Comparison of ENCODE assay signal across 8 cellular contexts in genomic region chr3:138944842-138945645, GRCh38. TPM values are rescaled to one million over a fixed set of nuclear protein-coding genes. Genes with fewer than 3 reads are reported as not detected.
DNase-seq lines count a peak whose midpoint lies in the region; ATAC-seq and TF ChIP-seq lines count a peak whose summit lies in the region.

No MANE protein-coding gene starts in this region.

- peak overlapping the region; percentile 49 for H3K27ac Mint-ChIP-seq in activated CD4-positive, alpha-beta memory T cell treated with anti-CD3 and anti-CD28 coated beads for 36 hours
- no peak overlapping the region for H3K27ac Mint-ChIP-seq in glutamatergic neuron (ENCODE audit: unreplicated experiment)

- DNase-seq in DMS53 (lab: John Stamatoyannopoulos, UW): peak; percentile 62
- no peak for DNase-seq in DMS53 treated with DMSO at 0.1 percent for 48 hours (lab: John Stamatoyannopoulos, UW; ENCODE audit: unreplicated experiment)
- DNase-seq in activated CD4-positive, alpha-beta memory T cell treated with anti-CD3 and anti-CD28 coated beads for 36 hours: peak; percentile 38
- peak; percentile 58 for DNase-seq in glutamatergic neuron
- DNase-seq in effector CD4-positive, alpha-beta T cell: no peak
- no peak for DNase-seq in hypothalamus (lab: John Stamatoyannopoulos, UW)

- peaks cover 90 to 96% (median 91%) of the 10 kb centered on the region in 3 donors for H3K27me3 ChIP-seq in skeletal muscle tissue (ENCODE audit: control insufficient read depth in 3 of 3, insufficient read depth in 3 of 3, low read length in 3 of 3)

- H3K36me3 Mint-ChIP-seq in activated CD4-positive, alpha-beta memory T cell treated with anti-CD3 and anti-CD28 coated beads for 36 hours: no peaks in the 10 kb centered on the region
- H3K36me3 Mint-ChIP-seq in glutamatergic neuron (ENCODE audit: unreplicated experiment): peaks cover 3% of the 10 kb centered on the region

- H3K4me1 Mint-ChIP-seq in activated CD4-positive, alpha-beta memory T cell treated with anti-CD3 and anti-CD28 coated beads for 36 hours (ENCODE audit: low read depth): peaks cover 34% of the 10 kb centered on the region
- peaks cover 2% of the 10 kb centered on the region for H3K4me1 Mint-ChIP-seq in glutamatergic neuron (ENCODE audit: low read depth, unreplicated experiment)

- no peak for TF ChIP-seq CTCF in glutamatergic neuron (IDR thresholded peaks at IDR 0.05; ENCODE audit: partially characterized antibody, unreplicated experiment)

- H3K27me3 Mint-ChIP-seq in activated CD4-positive, alpha-beta memory T cell treated with anti-CD3 and anti-CD28 coated beads for 36 hours: peaks cover 80% of the 10 kb centered on the region
- peaks cover 38% of the 10 kb centered on the region for H3K27me3 Mint-ChIP-seq in glutamatergic neuron (ENCODE audit: unreplicated experiment)

- no peaks in the 10 kb centered on the region for H3K9me3 ChIP-seq in skeletal muscle tissue (ENCODE audit: control insufficient read depth in 3 of 3, low read length in 3 of 3)

- no peak for ATAC-seq in HG02763 (IDR thresholded peaks at IDR 0.05; ENCODE audit: unreplicated experiment)

- H3K27ac ChIP-seq in skeletal muscle tissue (ENCODE audit: low read depth, low read length): no peak overlapping the region

- H3K4me3 Mint-ChIP-seq in activated CD4-positive, alpha-beta memory T cell treated with anti-CD3 and anti-CD28 coated beads for 36 hours: peak overlapping the region; percentile 73
- H3K4me3 Mint-ChIP-seq in glutamatergic neuron (ENCODE audit: unreplicated experiment): peak overlapping the region; percentile 83

- CTCF ChIA-PET in activated CD4-positive, alpha-beta memory T cell treated with anti-CD3 and anti-CD28 coated beads for 36 hours (lab: Charles Lee): interaction anchor here (1.3 to 3.8 kb wide), 4 partner anchors 9 to 30 kb away, joined by 3 to 23 read pairs (median 7); no protein-coding TSS in a partner anchor

- peak overlapping the region in 2 of 3 donors; percentile 36 to 49 for H3K4me3 ChIP-seq in skeletal muscle tissue (ENCODE audit: low read length in 3 of 3)

- no peak overlapping the region for H3K9ac ChIP-seq in skeletal muscle tissue (ENCODE audit: low read depth in 1 of 3, low read length in 3 of 3)

- intact Hi-C loops in activated CD4-positive, alpha-beta memory T cell treated with anti-CD3 and anti-CD28 coated beads for 36 hours (cut with micrococcal nuclease): loop anchor here (5.0 kb wide), 2 partner anchors 167 to 1178 kb away; no protein-coding TSS in a partner anchor

- peaks cover 12 to 20% (median 14%) of the 10 kb centered on the region in 3 donors for H3K4me1 ChIP-seq in skeletal muscle tissue (ENCODE audit: control insufficient read depth in 3 of 3, insufficient read depth in 3 of 3, low read length in 3 of 3)

- no peaks in the 10 kb centered on the region for H3K36me3 ChIP-seq in skeletal muscle tissue (ENCODE audit: control insufficient read depth in 3 of 3, insufficient read depth in 3 of 3, low read length in 3 of 3)

- POLR2A ChIA-PET in activated CD4-positive, alpha-beta memory T cell treated with anti-CD3 and anti-CD28 coated beads for 36 hours (lab: Charles Lee): no interaction called here

- H3K9me3 Mint-ChIP-seq in activated CD4-positive, alpha-beta memory T cell treated with anti-CD3 and anti-CD28 coated beads for 36 hours: no peaks in the 10 kb centered on the region
- peaks cover 19% of the 10 kb centered on the region for H3K9me3 Mint-ChIP-seq in glutamatergic neuron (ENCODE audit: unreplicated experiment)

RNA-seq across cellular contexts. Expression of gene FOXL2, which starts 1.9 kb away (rescaled TPM):
- total RNA-seq in activated CD4-positive, alpha-beta memory T cell treated with anti-CD3 and anti-CD28 coated beads for 36 hours: not detected
- total RNA-seq in glutamatergic neuron (ENCODE audit: unreplicated experiment): not detected
- not detected for total RNA-seq in skeletal muscle tissue

RNA-seq across cellular contexts. Expression of gene FOXL2NB, which starts 2.0 kb away (rescaled TPM):
- not detected for total RNA-seq in activated CD4-positive, alpha-beta memory T cell treated with anti-CD3 and anti-CD28 coated beads for 36 hours
- 0.15 TPM for total RNA-seq in glutamatergic neuron (ENCODE audit: unreplicated experiment)
- not detected for total RNA-seq in skeletal muscle tissue

Comparison
In these comparisons a context has a peak if more than half of its experiments do, and no peak if none do; other contexts are left out.
1. DNase-seq: peak in DMS53 (single experiment), activated CD4-positive, alpha-beta memory T cell treated with anti-CD3 and anti-CD28 coated beads for 36 hours (single experiment) and glutamatergic neuron (single experiment); none in DMS53 treated with DMSO at 0.1 percent for 48 hours (single experiment), effector CD4-positive, alpha-beta T cell (single experiment) and hypothalamus (0 of 51).